Comparison of ENCODE assay signal across 6 cellular contexts in the genomic region with DNA sequence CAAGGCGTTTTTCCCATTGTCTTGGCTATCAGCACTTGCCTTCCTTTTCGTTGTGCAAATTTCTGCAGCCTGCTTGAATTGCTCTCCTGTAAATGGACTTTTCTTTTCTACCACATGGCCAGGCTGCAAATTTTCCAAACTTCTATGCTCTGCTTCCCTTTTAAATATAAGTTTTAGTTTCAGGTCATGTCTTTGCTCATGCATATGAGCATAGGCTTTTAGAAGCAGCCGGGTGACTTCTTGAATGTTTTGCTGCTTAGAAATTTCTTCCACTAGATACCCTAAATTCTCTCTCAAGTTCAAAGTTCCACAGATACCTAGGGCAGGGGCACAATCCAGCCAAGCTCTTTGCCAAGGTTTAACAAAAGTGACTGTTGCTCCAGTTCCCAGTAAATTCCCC.
"Had no signal": no experiment of that assay in that cellular context is flagged by ENCODE, and none has a peak within 500 bp of the region (broad histone marks: within the 10 kb centered on the region; RNA-seq: fewer than 3 reads in every experiment).

No MANE protein-coding gene starts in this region.

- FAIRE-seq: HTR-8/SVneo had no signal

- H3K27ac ChIP-seq: HL-60, KMS-11 had no signal

- DNase-seq: IMR-90, KBM-7, KG1 had no signal

- H3K9ac ChIP-seq: KMS-11 had no signal

- H3K4me2 ChIP-seq: KMS-11 had no signal
